Comparison of ENCODE assay signal across 8 cellular contexts in the genomic region with DNA sequence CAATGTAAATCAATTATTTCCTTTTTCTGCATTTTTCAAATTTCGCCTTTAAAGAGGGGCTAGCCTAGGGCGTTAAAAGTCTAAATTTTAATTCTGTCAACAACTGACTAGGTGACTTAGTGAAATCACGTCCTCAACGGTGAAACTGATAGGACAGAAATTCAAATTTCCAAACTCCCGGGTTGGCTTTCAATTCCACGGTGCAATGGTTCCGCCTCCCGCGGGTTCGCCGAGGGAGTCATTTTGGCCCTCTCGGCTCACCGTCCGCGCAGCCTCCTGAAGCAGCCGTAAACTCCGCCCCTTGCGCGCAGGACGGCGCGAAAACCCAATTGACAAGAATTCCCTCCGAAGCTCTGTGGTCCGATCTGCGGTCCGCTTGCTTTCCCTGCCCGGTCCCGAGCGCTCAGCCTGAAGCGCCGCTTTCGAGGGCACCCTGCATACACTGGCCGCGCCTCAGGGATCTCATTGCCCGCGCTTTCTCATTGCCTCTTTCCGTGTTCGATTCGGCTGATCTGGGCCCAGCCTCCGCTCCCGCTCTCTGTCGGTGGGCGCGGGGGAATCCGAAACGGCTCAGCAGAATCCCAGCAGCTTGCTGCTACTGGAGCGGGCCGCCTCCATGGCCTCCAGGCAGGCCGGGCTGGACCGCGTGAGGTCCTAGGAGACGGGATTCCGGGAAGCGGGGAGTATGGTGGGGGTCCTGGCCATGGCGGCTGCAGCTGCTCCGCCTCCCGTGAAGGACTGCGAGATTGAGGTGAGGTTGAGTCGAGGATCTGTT. TPM values are rescaled to one million over a fixed set of nuclear protein-coding genes. Genes with fewer than 3 reads are reported as not detected.
DNase-seq lines count a peak whose midpoint lies in the region; ATAC-seq and TF ChIP-seq lines count a peak whose summit lies in the region.

A gene with protein sequence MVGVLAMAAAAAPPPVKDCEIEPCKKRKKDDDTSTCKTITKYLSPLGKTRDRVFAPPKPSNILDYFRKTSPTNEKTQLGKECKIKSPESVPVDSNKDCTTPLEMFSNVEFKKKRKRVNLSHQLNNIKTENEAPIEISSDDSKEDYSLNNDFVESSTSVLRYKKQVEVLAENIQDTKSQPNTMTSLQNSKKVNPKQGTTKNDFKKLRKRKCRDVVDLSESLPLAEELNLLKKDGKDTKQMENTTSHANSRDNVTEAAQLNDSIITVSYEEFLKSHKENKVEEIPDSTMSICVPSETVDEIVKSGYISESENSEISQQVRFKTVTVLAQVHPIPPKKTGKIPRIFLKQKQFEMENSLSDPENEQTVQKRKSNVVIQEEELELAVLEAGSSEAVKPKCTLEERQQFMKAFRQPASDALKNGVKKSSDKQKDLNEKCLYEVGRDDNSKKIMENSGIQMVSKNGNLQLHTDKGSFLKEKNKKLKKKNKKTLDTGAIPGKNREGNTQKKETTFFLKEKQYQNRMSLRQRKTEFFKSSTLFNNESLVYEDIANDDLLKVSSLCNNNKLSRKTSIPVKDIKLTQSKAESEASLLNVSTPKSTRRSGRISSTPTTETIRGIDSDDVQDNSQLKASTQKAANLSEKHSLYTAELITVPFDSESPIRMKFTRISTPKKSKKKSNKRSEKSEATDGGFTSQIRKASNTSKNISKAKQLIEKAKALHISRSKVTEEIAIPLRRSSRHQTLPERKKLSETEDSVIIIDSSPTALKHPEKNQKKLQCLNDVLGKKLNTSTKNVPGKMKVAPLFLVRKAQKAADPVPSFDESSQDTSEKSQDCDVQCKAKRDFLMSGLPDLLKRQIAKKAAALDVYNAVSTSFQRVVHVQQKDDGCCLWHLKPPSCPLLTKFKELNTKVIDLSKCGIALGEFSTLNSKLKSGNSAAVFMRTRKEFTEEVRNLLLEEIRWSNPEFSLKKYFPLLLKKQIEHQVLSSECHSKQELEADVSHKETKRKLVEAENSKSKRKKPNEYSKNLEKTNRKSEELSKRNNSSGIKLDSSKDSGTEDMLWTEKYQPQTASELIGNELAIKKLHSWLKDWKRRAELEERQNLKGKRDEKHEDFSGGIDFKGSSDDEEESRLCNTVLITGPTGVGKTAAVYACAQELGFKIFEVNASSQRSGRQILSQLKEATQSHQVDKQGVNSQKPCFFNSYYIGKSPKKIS (N-terminal part only) (plus strand): TSS at position 304 of the 775 bp plus-strand sequence. CDS start 382 bp downstream, at position 686.

- no peak for TF ChIP-seq POLR2A in adrenal gland (IDR thresholded peaks at IDR 0.05)

- H3K4me3 ChIP-seq in adrenal gland (peak within 1 kb of the TSS; percentile 12 to 69 (median 36)), left ventricle myocardium inferior (peak within 1 kb of the TSS; percentile 94), upper lobe of right lung (peak within 1 kb of the TSS; percentile 90)

- no peaks in the 10 kb centered on the region for H3K27me3 ChIP-seq in adrenal gland
- no peaks in the 10 kb centered on the region for H3K27me3 ChIP-seq in left ventricle myocardium inferior (ENCODE audit: low read depth)
- H3K27me3 ChIP-seq in upper lobe of right lung = no peaks in the 10 kb centered on the region

- no peaks in the 10 kb centered on the region for H3K36me3 ChIP-seq in adrenal gland (replicated peaks in 1 of 2)
- no peaks in the 10 kb centered on the region for H3K36me3 ChIP-seq in left ventricle myocardium inferior
- H3K36me3 ChIP-seq in upper lobe of right lung = no peaks in the 10 kb centered on the region

- H3K9me3 ChIP-seq in adrenal gland (replicated peaks in 1 of 3) = no peaks in the 10 kb centered on the region
- H3K9me3 ChIP-seq in left ventricle myocardium inferior (replicated peaks) = no peaks in the 10 kb centered on the region
- no peaks in the 10 kb centered on the region for H3K9me3 ChIP-seq in upper lobe of right lung

- DNase-seq in ELF-1 (ENCODE audit: low read depth, low spot score) (peak; percentile 92), NCI-H1694 treated with DMSO at 0.1 percent for 48 hours (lab: John Stamatoyannopoulos, UW) (peak; percentile 87), adrenal gland (peak; percentile 90 to 95 (median 93)), left ventricle myocardium inferior (peak; percentile 93), posterior vena cava (ENCODE audit: low spot score) (peak; percentile 97), upper lobe of right lung (peak; percentile 96)

- TF ChIP-seq CTCF in adrenal gland (IDR thresholded peaks at IDR 0.05) (no peak), left ventricle myocardium inferior (IDR thresholded peaks at IDR 0.05; ENCODE audit: borderline replicate concordance) (no peak), upper lobe of right lung (IDR thresholded peaks at IDR 0.05) (no peak)

- intact Hi-C loops in T-helper 1 cell treated with Interleukin-12 subunit alpha and Interleukin-12 subunit beta and Interleukin-4 antibody, amounts not matched to agents 30 ng/mL and 1 ng/mL, for 36 hours (cut with micrococcal nuclease) = loop anchor here (1.0 to 5.0 kb wide), 4 partner anchors 8 to 480 kb away; a partner anchor contains a TSS
- intact Hi-C loops in adrenal gland (cut with DNase I) (no loop called here), left ventricle myocardium inferior (cut with micrococcal nuclease) (no loop called here), posterior vena cava (cut with DNase I) (no loop called here), upper lobe of right lung (cut with DNase I) (no loop called here)

- H3K27ac ChIP-seq in adrenal gland (peak within 1 kb of the TSS in 1 of 5 donors; percentile 24), left ventricle myocardium inferior (replicated peaks) (peak within 1 kb of the TSS; percentile 26), upper lobe of right lung (peak within 1 kb of the TSS; percentile 51)

- peak; percentile 85 for ATAC-seq in HG02678 (IDR thresholded peaks at IDR 0.05; ENCODE audit: unreplicated experiment)
- ATAC-seq in upper lobe of right lung = peak; percentile 100

- WGBS in adrenal gland, 4 donors = 0 to 1% (median 1%) methylated on average over 26 to 59 of the region's 59 CpGs

- H3K4me1 ChIP-seq in adrenal gland (replicated peaks in 1 of 2) (peaks cover 5 to 15% of the 10 kb centered on the region in 2 donors), left ventricle myocardium inferior (peaks cover 19% of the 10 kb centered on the region), upper lobe of right lung (peaks cover 14% of the 10 kb centered on the region)

RNA-seq across cellular contexts. Expression of the gene that starts here (rescaled TPM):
- 21.1 and 22.2 TPM in 2 replicates for total RNA-seq in T-helper 1 cell treated with Interleukin-12 subunit alpha and Interleukin-12 subunit beta and Interleukin-4 antibody, amounts not matched to agents 30 ng/mL and 1 ng/mL, for 36 hours
- 1 to 10 TPM in 3 of 8 donors, under 1 TPM in 5; 0.24 to 3.5 (median 0.72) TPM for total RNA-seq in adrenal gland
- polyA plus RNA-seq in adrenal gland = under 1 TPM; 0.27 to 0.53 (median 0.32) TPM
- total RNA-seq in left ventricle myocardium inferior = 0.36 TPM
- 1 to 10 TPM; 1.4 to 1.5 TPM for total RNA-seq in posterior vena cava
- 1.1 TPM for total RNA-seq in upper lobe of right lung

Comparison
In these comparisons a context has a peak if more than half of its experiments do, and no peak if none do; other contexts are left out.
1. Peak in DNase-seq, H3K4me3 ChIP-seq and H3K27ac ChIP-seq in left ventricle myocardium inferior; RNA of the gene not detected or under 1 TPM.
2. H3K4me3 ChIP-seq: peak in every context shown above with its lines; median percentile 94 in left ventricle myocardium inferior; 90 in upper lobe of right lung; 36 in adrenal gland.